1 cellular context compared by ENCODE assay signal in the genomic region with DNA sequence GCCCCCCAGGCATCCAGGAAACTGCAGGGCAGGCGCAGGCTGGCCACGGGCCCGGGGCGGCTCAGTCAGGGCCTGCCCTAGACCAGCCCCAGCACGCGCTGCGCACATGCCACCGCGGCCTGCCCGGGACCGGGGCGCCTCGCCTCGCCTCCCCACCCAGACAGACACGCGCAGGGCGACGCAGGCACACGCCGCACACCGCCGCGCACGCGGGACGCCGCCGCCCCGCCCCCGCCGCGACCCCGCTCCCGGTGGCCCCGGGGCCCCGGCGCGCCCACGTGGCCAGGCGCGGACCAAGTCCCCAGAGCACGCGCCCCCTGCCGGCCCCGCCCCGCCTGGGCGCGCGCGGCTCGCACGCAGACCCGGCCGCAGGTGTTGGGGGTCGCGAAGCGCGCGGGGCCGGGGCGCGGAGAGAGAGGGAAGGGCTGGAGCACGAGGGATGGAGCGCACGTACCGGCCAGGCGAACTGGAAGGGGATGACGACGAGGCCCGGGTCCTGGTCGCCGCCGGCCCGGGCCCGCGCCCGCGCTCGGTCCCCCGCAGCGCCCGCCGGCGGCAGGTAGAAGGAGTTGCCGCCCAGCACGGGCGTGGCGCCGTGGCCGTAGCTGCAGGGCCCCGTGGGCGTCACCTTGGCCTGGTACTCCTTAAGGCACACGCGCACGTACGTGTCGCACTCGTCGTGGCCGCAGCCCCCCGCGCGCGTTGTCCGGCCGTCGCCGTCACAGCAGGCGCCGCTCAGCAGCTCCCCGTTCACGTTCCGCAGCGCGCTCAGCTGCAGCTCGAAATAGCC.
TF ChIP-seq lines count a peak whose summit lies in the region.

No MANE protein-coding gene starts in this region.

TF ChIP-seq in K562, 482 proteins besides CTCF, POLR2A, EP300 and RAD21 (continued from another document and continues in another):
- TF ChIP-seq, protein P1, sequence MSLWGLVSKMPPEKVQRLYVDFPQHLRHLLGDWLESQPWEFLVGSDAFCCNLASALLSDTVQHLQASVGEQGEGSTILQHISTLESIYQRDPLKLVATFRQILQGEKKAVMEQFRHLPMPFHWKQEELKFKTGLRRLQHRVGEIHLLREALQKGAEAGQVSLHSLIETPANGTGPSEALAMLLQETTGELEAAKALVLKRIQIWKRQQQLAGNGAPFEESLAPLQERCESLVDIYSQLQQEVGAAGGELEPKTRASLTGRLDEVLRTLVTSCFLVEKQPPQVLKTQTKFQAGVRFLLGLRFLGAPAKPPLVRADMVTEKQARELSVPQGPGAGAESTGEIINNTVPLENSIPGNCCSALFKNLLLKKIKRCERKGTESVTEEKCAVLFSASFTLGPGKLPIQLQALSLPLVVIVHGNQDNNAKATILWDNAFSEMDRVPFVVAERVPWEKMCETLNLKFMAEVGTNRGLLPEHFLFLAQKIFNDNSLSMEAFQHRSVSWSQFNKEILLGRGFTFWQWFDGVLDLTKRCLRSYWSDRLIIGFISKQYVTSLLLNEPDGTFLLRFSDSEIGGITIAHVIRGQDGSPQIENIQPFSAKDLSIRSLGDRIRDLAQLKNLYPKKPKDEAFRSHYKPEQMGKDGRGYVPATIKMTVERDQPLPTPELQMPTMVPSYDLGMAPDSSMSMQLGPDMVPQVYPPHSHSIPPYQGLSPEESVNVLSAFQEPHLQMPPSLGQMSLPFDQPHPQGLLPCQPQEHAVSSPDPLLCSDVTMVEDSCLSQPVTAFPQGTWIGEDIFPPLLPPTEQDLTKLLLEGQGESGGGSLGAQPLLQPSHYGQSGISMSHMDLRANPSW (CRISPR knock-in tag; IDR thresholded peaks at IDR 0.05), result no peak
- TF ChIP-seq PTRF (tag; IDR thresholded peaks at IDR 0.05) (no peak), PHF8 (IDR thresholded peaks at IDR 0.05; ENCODE audit: borderline replicate concordance, low read length) (peak; percentile 47; the same call in 1 of the 2 replicates), ETV1 (tag; conservative IDR thresholded peaks at IDR 0.05; ENCODE audit: low read depth) (no peak), RFX5 (IDR thresholded peaks at IDR 0.05; ENCODE audit: low read depth, low read length) (no peak), POLR2H (tag; IDR thresholded peaks at IDR 0.05; ENCODE audit: low read depth) (no peak), PYGO2 (tag; IDR thresholded peaks at IDR 0.05) (no peak), ZNF134 (CRISPR knock-in tag; conservative IDR thresholded peaks at IDR 0.05) (no peak), RB1 (IDR thresholded peaks at IDR 0.05; ENCODE audit: low read depth) (peak; percentile 66; the same call in 1 of the 2 replicates), ZNF584 (CRISPR knock-in tag; IDR thresholded peaks at IDR 0.05; ENCODE audit: low read depth) (no peak), JUND (IDR thresholded peaks at IDR 0.05; ENCODE audit: borderline replicate concordance, low read depth, low read length) (no peak), JUND (tag; IDR thresholded peaks at IDR 0.05; ENCODE audit: borderline replicate concordance, low read depth, low read length) (no peak), KAT7 (CRISPR knock-in tag; IDR thresholded peaks at IDR 0.05; ENCODE audit: borderline replicate concordance) (no peak), BRD4 (IDR thresholded peaks at IDR 0.05) (no peak), ZNF507 (tag; conservative IDR thresholded peaks at IDR 0.05) (no peak), NELFE (IDR thresholded peaks at IDR 0.05; ENCODE audit: insufficient read depth, insufficient read length) (no peak), NONO (IDR thresholded peaks at IDR 0.05; ENCODE audit: low read depth in 2 of 2, low read length in 1 of 2) (0 out of 4 replicates have a peak, but pooled peaks of 1 of the 2 experiments have one; percentile 19), HCFC1 (IDR thresholded peaks at IDR 0.05; ENCODE audit: low read depth, low read length) (no peak), ZNF778 (CRISPR knock-in tag; IDR thresholded peaks at IDR 0.05) (no peak), SP2 (IDR thresholded peaks at IDR 0.05; ENCODE audit: extremely low read depth, low read depth, low read length, poor library complexity, severe bottlenecking) (no peak), NUFIP1 (IDR thresholded peaks at IDR 0.05; ENCODE audit: partially characterized antibody) (no peak), TRIM24 (IDR thresholded peaks at IDR 0.05) (no peak), ZFP1 (CRISPR knock-in tag; IDR thresholded peaks at IDR 0.05) (no peak), ZNF280B (CRISPR knock-in tag; IDR thresholded peaks at IDR 0.05) (no peak), SETDB1 (IDR thresholded peaks at IDR 0.05; ENCODE audit: low read length) (no peak), NBN (IDR thresholded peaks at IDR 0.05; ENCODE audit: low read depth) (no peak), ZNF79 (CRISPR knock-in tag; IDR thresholded peaks at IDR 0.05; ENCODE audit: low read depth) (no peak), HDAC6 (IDR thresholded peaks at IDR 0.05; ENCODE audit: low read depth, low read length) (no peak), PPARD (CRISPR knock-in tag; IDR thresholded peaks at IDR 0.05) (no peak), MED1 (CRISPR knock-in tag; IDR thresholded peaks at IDR 0.05; ENCODE audit: borderline replicate concordance) (no peak), MYBL2 (IDR thresholded peaks at IDR 0.05; ENCODE audit: low read depth) (no peak), MYBL2 (CRISPR knock-in tag; IDR thresholded peaks at IDR 0.05; ENCODE audit: borderline replicate concordance) (no peak), ZBED1 (IDR thresholded peaks at IDR 0.05) (no peak), GABPA (tag; conservative IDR thresholded peaks at IDR 0.05; ENCODE audit: low read depth) (no peak), IRF9 (tag; IDR thresholded peaks at IDR 0.05) (no peak), ZNF707 (CRISPR knock-in tag; conservative IDR thresholded peaks at IDR 0.05) (no peak), KHSRP (IDR thresholded peaks at IDR 0.05) (no peak), GABPB2 (CRISPR knock-in tag; conservative IDR thresholded peaks at IDR 0.05) (no peak), ARNT (IDR thresholded peaks at IDR 0.05) (no peak), ZNF436 (CRISPR knock-in tag; IDR thresholded peaks at IDR 0.05) (no peak), SNRNP70 (optimal IDR thresholded peaks at IDR 0.05; ENCODE audit: low read depth, low read length) (no peak)
- TF ChIP-seq, protein P2, sequence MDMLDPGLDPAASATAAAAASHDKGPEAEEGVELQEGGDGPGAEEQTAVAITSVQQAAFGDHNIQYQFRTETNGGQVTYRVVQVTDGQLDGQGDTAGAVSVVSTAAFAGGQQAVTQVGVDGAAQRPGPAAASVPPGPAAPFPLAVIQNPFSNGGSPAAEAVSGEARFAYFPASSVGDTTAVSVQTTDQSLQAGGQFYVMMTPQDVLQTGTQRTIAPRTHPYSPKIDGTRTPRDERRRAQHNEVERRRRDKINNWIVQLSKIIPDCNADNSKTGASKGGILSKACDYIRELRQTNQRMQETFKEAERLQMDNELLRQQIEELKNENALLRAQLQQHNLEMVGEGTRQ (CRISPR knock-in tag; IDR thresholded peaks at IDR 0.05), result no peak; the same call in 1 of the 2 replicates
- TF ChIP-seq, protein P3, sequence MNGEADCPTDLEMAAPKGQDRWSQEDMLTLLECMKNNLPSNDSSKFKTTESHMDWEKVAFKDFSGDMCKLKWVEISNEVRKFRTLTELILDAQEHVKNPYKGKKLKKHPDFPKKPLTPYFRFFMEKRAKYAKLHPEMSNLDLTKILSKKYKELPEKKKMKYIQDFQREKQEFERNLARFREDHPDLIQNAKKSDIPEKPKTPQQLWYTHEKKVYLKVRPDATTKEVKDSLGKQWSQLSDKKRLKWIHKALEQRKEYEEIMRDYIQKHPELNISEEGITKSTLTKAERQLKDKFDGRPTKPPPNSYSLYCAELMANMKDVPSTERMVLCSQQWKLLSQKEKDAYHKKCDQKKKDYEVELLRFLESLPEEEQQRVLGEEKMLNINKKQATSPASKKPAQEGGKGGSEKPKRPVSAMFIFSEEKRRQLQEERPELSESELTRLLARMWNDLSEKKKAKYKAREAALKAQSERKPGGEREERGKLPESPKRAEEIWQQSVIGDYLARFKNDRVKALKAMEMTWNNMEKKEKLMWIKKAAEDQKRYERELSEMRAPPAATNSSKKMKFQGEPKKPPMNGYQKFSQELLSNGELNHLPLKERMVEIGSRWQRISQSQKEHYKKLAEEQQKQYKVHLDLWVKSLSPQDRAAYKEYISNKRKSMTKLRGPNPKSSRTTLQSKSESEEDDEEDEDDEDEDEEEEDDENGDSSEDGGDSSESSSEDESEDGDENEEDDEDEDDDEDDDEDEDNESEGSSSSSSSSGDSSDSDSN (IDR thresholded peaks at IDR 0.05; ENCODE audit: borderline replicate concordance in 1 of 2, low read depth in 2 of 2, low read length in 2 of 2), result no peak
- TF ChIP-seq, protein P4, sequence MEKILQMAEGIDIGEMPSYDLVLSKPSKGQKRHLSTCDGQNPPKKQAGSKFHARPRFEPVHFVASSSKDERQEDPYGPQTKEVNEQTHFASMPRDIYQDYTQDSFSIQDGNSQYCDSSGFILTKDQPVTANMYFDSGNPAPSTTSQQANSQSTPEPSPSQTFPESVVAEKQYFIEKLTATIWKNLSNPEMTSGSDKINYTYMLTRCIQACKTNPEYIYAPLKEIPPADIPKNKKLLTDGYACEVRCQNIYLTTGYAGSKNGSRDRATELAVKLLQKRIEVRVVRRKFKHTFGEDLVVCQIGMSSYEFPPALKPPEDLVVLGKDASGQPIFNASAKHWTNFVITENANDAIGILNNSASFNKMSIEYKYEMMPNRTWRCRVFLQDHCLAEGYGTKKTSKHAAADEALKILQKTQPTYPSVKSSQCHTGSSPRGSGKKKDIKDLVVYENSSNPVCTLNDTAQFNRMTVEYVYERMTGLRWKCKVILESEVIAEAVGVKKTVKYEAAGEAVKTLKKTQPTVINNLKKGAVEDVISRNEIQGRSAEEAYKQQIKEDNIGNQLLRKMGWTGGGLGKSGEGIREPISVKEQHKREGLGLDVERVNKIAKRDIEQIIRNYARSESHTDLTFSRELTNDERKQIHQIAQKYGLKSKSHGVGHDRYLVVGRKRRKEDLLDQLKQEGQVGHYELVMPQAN (IDR thresholded peaks at IDR 0.05; ENCODE audit: borderline replicate concordance), result no peak
- TF ChIP-seq, protein P5, sequence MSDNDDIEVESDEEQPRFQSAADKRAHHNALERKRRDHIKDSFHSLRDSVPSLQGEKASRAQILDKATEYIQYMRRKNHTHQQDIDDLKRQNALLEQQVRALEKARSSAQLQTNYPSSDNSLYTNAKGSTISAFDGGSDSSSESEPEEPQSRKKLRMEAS (CRISPR knock-in tag; IDR thresholded peaks at IDR 0.05), result peak; percentile 87
- TF ChIP-seq, protein P6, sequence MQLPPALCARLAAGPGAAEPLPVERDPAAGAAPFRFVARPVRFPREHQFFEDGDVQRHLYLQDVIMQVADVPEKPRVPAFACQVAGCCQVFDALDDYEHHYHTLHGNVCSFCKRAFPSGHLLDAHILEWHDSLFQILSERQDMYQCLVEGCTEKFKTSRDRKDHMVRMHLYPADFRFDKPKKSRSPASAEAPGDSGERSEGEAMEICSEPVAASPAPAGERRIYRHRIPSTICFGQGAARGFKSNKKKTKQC (CRISPR knock-in tag; IDR thresholded peaks at IDR 0.05), result 0 out of 2 replicates have a peak, but pooled peaks have one; percentile 45
- TF ChIP-seq, protein P7, sequence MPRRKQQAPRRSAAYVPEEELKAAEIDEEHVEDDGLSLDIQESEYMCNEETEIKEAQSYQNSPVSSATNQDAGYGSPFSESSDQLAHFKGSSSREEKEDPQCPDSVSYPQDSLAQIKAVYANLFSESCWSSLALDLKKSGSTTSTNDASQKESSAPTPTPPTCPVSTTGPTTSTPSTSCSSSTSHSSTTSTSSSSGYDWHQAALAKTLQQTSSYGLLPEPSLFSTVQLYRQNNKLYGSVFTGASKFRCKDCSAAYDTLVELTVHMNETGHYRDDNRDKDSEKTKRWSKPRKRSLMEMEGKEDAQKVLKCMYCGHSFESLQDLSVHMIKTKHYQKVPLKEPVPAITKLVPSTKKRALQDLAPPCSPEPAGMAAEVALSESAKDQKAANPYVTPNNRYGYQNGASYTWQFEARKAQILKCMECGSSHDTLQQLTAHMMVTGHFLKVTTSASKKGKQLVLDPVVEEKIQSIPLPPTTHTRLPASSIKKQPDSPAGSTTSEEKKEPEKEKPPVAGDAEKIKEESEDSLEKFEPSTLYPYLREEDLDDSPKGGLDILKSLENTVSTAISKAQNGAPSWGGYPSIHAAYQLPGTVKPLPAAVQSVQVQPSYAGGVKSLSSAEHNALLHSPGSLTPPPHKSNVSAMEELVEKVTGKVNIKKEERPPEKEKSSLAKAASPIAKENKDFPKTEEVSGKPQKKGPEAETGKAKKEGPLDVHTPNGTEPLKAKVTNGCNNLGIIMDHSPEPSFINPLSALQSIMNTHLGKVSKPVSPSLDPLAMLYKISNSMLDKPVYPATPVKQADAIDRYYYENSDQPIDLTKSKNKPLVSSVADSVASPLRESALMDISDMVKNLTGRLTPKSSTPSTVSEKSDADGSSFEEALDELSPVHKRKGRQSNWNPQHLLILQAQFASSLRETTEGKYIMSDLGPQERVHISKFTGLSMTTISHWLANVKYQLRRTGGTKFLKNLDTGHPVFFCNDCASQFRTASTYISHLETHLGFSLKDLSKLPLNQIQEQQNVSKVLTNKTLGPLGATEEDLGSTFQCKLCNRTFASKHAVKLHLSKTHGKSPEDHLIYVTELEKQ (CRISPR knock-in tag; IDR thresholded peaks at IDR 0.05), result no peak
- TF ChIP-seq, protein P8, sequence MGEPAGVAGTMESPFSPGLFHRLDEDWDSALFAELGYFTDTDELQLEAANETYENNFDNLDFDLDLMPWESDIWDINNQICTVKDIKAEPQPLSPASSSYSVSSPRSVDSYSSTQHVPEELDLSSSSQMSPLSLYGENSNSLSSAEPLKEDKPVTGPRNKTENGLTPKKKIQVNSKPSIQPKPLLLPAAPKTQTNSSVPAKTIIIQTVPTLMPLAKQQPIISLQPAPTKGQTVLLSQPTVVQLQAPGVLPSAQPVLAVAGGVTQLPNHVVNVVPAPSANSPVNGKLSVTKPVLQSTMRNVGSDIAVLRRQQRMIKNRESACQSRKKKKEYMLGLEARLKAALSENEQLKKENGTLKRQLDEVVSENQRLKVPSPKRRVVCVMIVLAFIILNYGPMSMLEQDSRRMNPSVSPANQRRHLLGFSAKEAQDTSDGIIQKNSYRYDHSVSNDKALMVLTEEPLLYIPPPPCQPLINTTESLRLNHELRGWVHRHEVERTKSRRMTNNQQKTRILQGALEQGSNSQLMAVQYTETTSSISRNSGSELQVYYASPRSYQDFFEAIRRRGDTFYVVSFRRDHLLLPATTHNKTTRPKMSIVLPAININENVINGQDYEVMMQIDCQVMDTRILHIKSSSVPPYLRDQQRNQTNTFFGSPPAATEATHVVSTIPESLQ (CRISPR knock-in tag; IDR thresholded peaks at IDR 0.05), result no peak
